1 cellular context compared by ENCODE assay signal in the genomic region with DNA sequence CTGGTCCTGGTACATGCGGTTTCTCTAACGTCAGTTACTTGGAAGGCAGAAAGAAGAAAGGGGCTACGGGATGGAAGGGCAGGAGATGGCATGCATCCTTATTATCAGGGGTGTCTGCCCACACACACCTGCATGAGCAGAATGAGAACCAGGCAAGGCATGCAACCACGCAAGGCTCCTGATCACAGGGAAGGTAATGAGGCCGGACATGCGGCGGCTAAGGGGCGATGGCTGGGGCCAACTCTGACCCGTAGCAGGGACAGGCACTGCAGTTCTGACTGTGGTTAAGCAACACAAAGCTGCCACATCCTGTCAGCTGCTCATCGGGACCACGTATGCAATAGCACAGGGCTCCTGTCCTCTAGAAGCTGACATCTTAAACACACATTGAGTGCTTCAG.
TF ChIP-seq lines count a peak whose summit lies in the region.

No MANE protein-coding gene starts in this region.

TF ChIP-seq in GM12878, 131 proteins besides CTCF, POLR2A, EP300 and RAD21 (continued from another document):
- TF ChIP-seq, protein P1, sequence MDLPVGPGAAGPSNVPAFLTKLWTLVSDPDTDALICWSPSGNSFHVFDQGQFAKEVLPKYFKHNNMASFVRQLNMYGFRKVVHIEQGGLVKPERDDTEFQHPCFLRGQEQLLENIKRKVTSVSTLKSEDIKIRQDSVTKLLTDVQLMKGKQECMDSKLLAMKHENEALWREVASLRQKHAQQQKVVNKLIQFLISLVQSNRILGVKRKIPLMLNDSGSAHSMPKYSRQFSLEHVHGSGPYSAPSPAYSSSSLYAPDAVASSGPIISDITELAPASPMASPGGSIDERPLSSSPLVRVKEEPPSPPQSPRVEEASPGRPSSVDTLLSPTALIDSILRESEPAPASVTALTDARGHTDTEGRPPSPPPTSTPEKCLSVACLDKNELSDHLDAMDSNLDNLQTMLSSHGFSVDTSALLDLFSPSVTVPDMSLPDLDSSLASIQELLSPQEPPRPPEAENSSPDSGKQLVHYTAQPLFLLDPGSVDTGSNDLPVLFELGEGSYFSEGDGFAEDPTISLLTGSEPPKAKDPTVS (IDR thresholded peaks at IDR 0.05; ENCODE audit: low read depth, low read length) = no peak
- no peak for TF ChIP-seq SMAD5 (IDR thresholded peaks at IDR 0.05; ENCODE audit: low read depth)
- no peak; the same call in 1 of the 2 replicates for TF ChIP-seq IKZF1 (conservative IDR thresholded peaks at IDR 0.05)
- 0 out of 2 replicates have a peak, but pooled peaks have one; percentile 8 for TF ChIP-seq BACH1 (IDR thresholded peaks at IDR 0.05; ENCODE audit: borderline replicate concordance)
- no peak for TF ChIP-seq MTA3 (IDR thresholded peaks at IDR 0.05; ENCODE audit: borderline replicate concordance, low read length)
- TF ChIP-seq NR2C1 (IDR thresholded peaks at IDR 0.05) = no peak
- TF ChIP-seq REST (IDR thresholded peaks at IDR 0.05; ENCODE audit: low read depth, low read length) = no peak
- TF ChIP-seq SIN3A (IDR thresholded peaks at IDR 0.05; ENCODE audit: low read depth, low read length) = no peak
- no peak for TF ChIP-seq YBX1 (IDR thresholded peaks at IDR 0.05)
- TF ChIP-seq, protein P2, sequence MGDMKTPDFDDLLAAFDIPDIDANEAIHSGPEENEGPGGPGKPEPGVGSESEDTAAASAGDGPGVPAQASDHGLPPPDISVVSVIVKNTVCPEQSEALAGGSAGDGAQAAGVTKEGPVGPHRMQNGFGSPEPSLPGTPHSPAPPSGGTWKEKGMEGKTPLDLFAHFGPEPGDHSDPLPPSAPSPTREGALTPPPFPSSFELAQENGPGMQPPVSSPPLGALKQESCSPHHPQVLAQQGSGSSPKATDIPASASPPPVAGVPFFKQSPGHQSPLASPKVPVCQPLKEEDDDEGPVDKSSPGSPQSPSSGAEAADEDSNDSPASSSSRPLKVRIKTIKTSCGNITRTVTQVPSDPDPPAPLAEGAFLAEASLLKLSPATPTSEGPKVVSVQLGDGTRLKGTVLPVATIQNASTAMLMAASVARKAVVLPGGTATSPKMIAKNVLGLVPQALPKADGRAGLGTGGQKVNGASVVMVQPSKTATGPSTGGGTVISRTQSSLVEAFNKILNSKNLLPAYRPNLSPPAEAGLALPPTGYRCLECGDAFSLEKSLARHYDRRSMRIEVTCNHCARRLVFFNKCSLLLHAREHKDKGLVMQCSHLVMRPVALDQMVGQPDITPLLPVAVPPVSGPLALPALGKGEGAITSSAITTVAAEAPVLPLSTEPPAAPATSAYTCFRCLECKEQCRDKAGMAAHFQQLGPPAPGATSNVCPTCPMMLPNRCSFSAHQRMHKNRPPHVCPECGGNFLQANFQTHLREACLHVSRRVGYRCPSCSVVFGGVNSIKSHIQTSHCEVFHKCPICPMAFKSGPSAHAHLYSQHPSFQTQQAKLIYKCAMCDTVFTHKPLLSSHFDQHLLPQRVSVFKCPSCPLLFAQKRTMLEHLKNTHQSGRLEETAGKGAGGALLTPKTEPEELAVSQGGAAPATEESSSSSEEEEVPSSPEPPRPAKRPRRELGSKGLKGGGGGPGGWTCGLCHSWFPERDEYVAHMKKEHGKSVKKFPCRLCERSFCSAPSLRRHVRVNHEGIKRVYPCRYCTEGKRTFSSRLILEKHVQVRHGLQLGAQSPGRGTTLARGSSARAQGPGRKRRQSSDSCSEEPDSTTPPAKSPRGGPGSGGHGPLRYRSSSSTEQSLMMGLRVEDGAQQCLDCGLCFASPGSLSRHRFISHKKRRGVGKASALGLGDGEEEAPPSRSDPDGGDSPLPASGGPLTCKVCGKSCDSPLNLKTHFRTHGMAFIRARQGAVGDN (IDR thresholded peaks at IDR 0.05) = peak; percentile 68
- no peak for TF ChIP-seq GABPA (IDR thresholded peaks at IDR 0.05; ENCODE audit: low read depth)
- no peak for TF ChIP-seq CHD2 (IDR thresholded peaks at IDR 0.05; ENCODE audit: borderline replicate concordance, low read depth, low read length)
- TF ChIP-seq ESRRA (IDR thresholded peaks at IDR 0.05; ENCODE audit: low read length) = no peak
- TF ChIP-seq RCOR1 (conservative IDR thresholded peaks at IDR 0.05; ENCODE audit: low read depth, low read length) = no peak
- no peak for TF ChIP-seq ZNF207 (IDR thresholded peaks at IDR 0.05; ENCODE audit: borderline replicate concordance)
- TF ChIP-seq HDAC6 (IDR thresholded peaks at IDR 0.05; ENCODE audit: unreplicated experiment) = no peak
- TF ChIP-seq TAF1 (IDR thresholded peaks at IDR 0.05; ENCODE audit: borderline replicate concordance, low read depth, low read length) = no peak
- TF ChIP-seq TCF12 (IDR thresholded peaks at IDR 0.05; ENCODE audit: low read depth, low read length) = peak; percentile 6; the same call in 1 of the 2 replicates
- no peak for TF ChIP-seq NR2C2 (IDR thresholded peaks at IDR 0.05; ENCODE audit: borderline replicate concordance, control insufficient read depth, insufficient read length, low read depth)
- TF ChIP-seq SIX5 (IDR thresholded peaks at IDR 0.05; ENCODE audit: low read depth, low read length, severe bottlenecking) = no peak
- TF ChIP-seq SREBF1 (IDR thresholded peaks at IDR 0.05; ENCODE audit: low read length) = no peak
- 0 out of 4 replicates have a peak, but pooled peaks of 1 of the 2 experiments have one; percentile 25 for TF ChIP-seq IKZF2 (IDR thresholded peaks at IDR 0.05)
- no peak for TF ChIP-seq ZBTB33 (IDR thresholded peaks at IDR 0.05)
- TF ChIP-seq E2F4 (IDR thresholded peaks at IDR 0.05; ENCODE audit: low read depth, low read length) = no peak
